13 cellular contexts compared by ENCODE assay signal in the genomic region with DNA sequence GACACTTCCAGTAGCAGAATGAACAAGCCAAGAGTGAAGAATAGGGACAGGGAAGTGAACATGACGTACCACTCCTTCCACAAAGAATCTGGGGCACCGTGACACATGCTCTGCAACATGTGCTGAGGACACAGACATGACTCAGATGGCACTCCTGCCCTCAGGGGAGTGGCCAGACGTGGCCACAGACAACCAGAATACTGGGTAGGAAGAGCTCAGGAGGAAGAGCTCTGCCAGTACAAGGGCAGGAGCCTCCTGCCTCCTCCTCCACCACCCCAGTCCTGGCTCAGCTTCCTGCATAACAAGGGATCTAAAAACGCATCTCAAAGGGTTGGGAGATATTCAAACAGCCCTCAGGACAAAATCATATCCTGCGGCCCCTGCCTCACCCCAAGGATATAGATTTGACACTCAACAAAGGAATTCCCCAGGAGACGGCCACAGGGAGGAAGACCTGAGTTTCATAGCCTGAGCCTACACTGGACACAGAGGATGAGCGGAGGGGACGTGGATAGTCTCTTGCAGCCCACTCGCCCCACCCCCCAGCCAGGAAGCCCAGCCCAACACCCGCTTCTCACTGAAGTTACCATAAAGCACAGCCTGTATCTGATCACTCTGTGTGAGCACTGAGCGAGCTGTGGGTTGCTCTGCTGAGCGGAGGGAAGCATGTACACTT.
DNase-seq lines count a peak whose midpoint lies in the region; ATAC-seq and TF ChIP-seq lines count a peak whose summit lies in the region.
"Had no signal": no experiment of that assay in that cellular context is flagged by ENCODE, and none has a peak within 500 bp of the region (broad histone marks: within the 10 kb centered on the region; RNA-seq: fewer than 3 reads in every experiment).

No MANE protein-coding gene starts in this region.

- no peak overlapping the region for H3K4me3 Mint-ChIP-seq in endodermal cell
- H3K4me3 Mint-ChIP-seq: HFFc6 had no signal

- H3K36me3 Mint-ChIP-seq in endodermal cell (ENCODE audit: low read depth), result peaks cover 2% of the 10 kb centered on the region

- H3K9ac ChIP-seq in endodermal cell (ENCODE audit: extremely low read depth, low read length, poor library complexity, severe bottlenecking) (no peak overlapping the region), mesendoderm (ENCODE audit: low read length) (no peak overlapping the region)

- H3K4me2 ChIP-seq in mesendoderm (ENCODE audit: low read length), result no peak overlapping the region

- H2BK120ac ChIP-seq in mesendoderm (ENCODE audit: low read depth, low read length), result no peak overlapping the region

- no peak overlapping the region for H4K5ac ChIP-seq in mesendoderm (ENCODE audit: low read length)

- H3K27me3 ChIP-seq in endodermal cell (ENCODE audit: control insufficient read depth, insufficient read depth, low read length, poor library complexity, severe bottlenecking) (no peaks in the 10 kb centered on the region), mesendoderm (ENCODE audit: insufficient read depth, low read length, poor library complexity) (no peaks in the 10 kb centered on the region)

- H3K4me1 Mint-ChIP-seq in endodermal cell, result peaks cover 34% of the 10 kb centered on the region

- H2BK15ac ChIP-seq in mesendoderm (replicated peaks; ENCODE audit: low read depth), result no peak overlapping the region

- H3K4ac ChIP-seq in mesendoderm (ENCODE audit: low read depth, low read length), result no peak overlapping the region

- H3K27ac ChIP-seq in endodermal cell (ENCODE audit: low read depth, low read length), result no peak overlapping the region
- no peak overlapping the region for H3K27ac ChIP-seq in mesendoderm (ENCODE audit: low read depth, low read length)

- H3K79me2 ChIP-seq in mesendoderm (ENCODE audit: control insufficient read depth, insufficient read depth, low read length), result no peaks in the 10 kb centered on the region

- H3K4me1 ChIP-seq in endodermal cell (ENCODE audit: control insufficient read depth, insufficient read depth, low read length) (peaks cover 4% of the 10 kb centered on the region), mesendoderm (ENCODE audit: control insufficient read depth, low read depth, low read length) (peaks cover 6% of the 10 kb centered on the region)

- H3K56ac ChIP-seq in mesendoderm (ENCODE audit: low read length), result no peak overlapping the region

- peaks cover 2% of the 10 kb centered on the region for H3K79me1 ChIP-seq in mesendoderm (ENCODE audit: low read length)

- H2BK5ac ChIP-seq in mesendoderm (ENCODE audit: low read length), result no peak overlapping the region

- no peak for TF ChIP-seq CTCF in endodermal cell (conservative IDR thresholded peaks at IDR 0.05)

- no peaks in the 10 kb centered on the region for H3K9me3 ChIP-seq in endodermal cell (ENCODE audit: control insufficient read depth, low read length)

- H3K18ac ChIP-seq in mesendoderm (ENCODE audit: low read length), result no peak overlapping the region

- no peaks in the 10 kb centered on the region for H3K27me3 Mint-ChIP-seq in endodermal cell (ENCODE audit: insufficient read depth)

- peaks cover 43% of the 10 kb centered on the region for H3K36me3 ChIP-seq in endodermal cell (ENCODE audit: control insufficient read depth, insufficient read depth, low read length)
- H3K36me3 ChIP-seq in mesendoderm (ENCODE audit: control insufficient read depth, insufficient read depth, low read length), result no peaks in the 10 kb centered on the region

- no peak overlapping the region for H3K27ac Mint-ChIP-seq in endodermal cell
- H3K27ac Mint-ChIP-seq: HFFc6 had no signal

- DNase-seq in EL (peak; percentile 55), NCI-H226 (peak; percentile 24), endodermal cell (peak; percentile 69), mesendoderm (peak; percentile 42)
- DNase-seq in activated CD4-positive, alpha-beta T cell treated with anti-CD3 and anti-CD28 coated beads, Interleukin-2, amount 50 U/mL, for 4 hours, result no peak
- DNase-seq: activated CD4-positive, alpha-beta T cell treated with anti-CD3 and anti-CD28 coated beads for 4 hours; head of caudate nucleus; HFFc6; nucleus accumbens had no signal

- no peak overlapping the region for H4K8ac ChIP-seq in mesendoderm (ENCODE audit: low read depth, low read length)

- 77 to 90% methylated on average over 3 to 12 of the region's 12 CpGs for WGBS in endodermal cell (ENCODE audit: insufficient coverage in 1 of 2, insufficient read length in 1 of 2), 2 experiments
- no CpG with 5 or more reads among the region's 12 CpGs for WGBS in mesendoderm (ENCODE audit: extremely low coverage, insufficient coverage, low lambda C conversion rate)

- H3K9me3 Mint-ChIP-seq in endodermal cell, result no peaks in the 10 kb centered on the region

- H3K4me3 ChIP-seq in endodermal cell (ENCODE audit: low read length) (no peak overlapping the region), mesendoderm (ENCODE audit: low read length) (no peak overlapping the region)
- H3K4me3 ChIP-seq: K562 had no signal

- no peak overlapping the region for H2AK5ac ChIP-seq in mesendoderm (ENCODE audit: low read length)

- no peak overlapping the region for H3K23ac ChIP-seq in mesendoderm (ENCODE audit: low read length)

- ATAC-seq in GM21360 (IDR thresholded peaks at IDR 0.05; ENCODE audit: unreplicated experiment), result no peak
- no peak for ATAC-seq in GM18858 (IDR thresholded peaks at IDR 0.05; ENCODE audit: unreplicated experiment)
- ATAC-seq in GM18502 (IDR thresholded peaks at IDR 0.05; ENCODE audit: poor library complexity, unreplicated experiment), result no peak
- ATAC-seq: K562 had no signal

Comparison
In these comparisons a context has a peak if more than half of its experiments do, and no peak if none do; other contexts are left out.
1. DNase-seq: peak in EL (single experiment), NCI-H226 (single experiment), endodermal cell (single experiment) and mesendoderm (single experiment); none in activated CD4-positive, alpha-beta T cell treated with anti-CD3 and anti-CD28 coated beads, Interleukin-2, amount 50 U/mL, for 4 hours (0 of 2).